In genomic region chr16:73149329-73149728, GRCh38 we compare ENCODE assay signal across 22 cellular contexts.
DNase-seq lines count a peak whose midpoint lies in the region; ATAC-seq, FAIRE-seq and TF ChIP-seq lines count a peak whose summit lies in the region.
"Had no signal": no experiment of that assay in that cellular context is flagged by ENCODE, and none has a peak within 500 bp of the region (broad histone marks: within the 10 kb centered on the region; RNA-seq: fewer than 3 reads in every experiment).

No MANE protein-coding gene starts in this region.

- no peaks in the 10 kb centered on the region for H3K4me1 ChIP-seq in pancreas
- H3K4me1 ChIP-seq: breast epithelium had no signal

- intact Hi-C loops in pancreas (cut with DNase I) = no loop called here

- no peaks in the 10 kb centered on the region for H3K9me3 ChIP-seq in pancreas
- H3K9me3 ChIP-seq: BE2C, breast epithelium had no signal

- H3K27ac ChIP-seq in pancreas = no peak overlapping the region
- H3K27ac ChIP-seq: breast epithelium had no signal

- 23 to 33% methylated on average over 7 of the region's 7 CpGs for whole genome bisulfite sequencing in pancreas, 2 donors

- no peak for FAIRE-seq in pancreas (lab: Jason Lieb, UNC)
- FAIRE-seq: H54 had no signal

- no peak overlapping the region for H3K4me3 ChIP-seq in pancreas
- H3K4me3 ChIP-seq: breast epithelium had no signal

- H3K36me3 ChIP-seq in pancreas = no peaks in the 10 kb centered on the region
- H3K36me3 ChIP-seq: BE2C, breast epithelium had no signal

- no peak for TF ChIP-seq CTCF in pancreas (IDR thresholded peaks at IDR 0.05)

- H3K27me3 ChIP-seq in pancreas = no peaks in the 10 kb centered on the region
- H3K27me3 ChIP-seq: BE2C, breast epithelium had no signal

- ATAC-seq in pancreas = peak in 3 of 4 donors; percentile 53 to 71 (median 65)
- ATAC-seq: activated CD4-positive, CD25-positive, alpha-beta regulatory T cell treated with anti-CD3 and anti-CD28 coated beads, Interleukin-2, amount 50 U/mL, for 24 hours; activated CD8-positive, alpha-beta T cell treated with anti-CD3 and anti-CD28 coated beads, Interleukin-2, amount 10 ng/mL, durations not matched to agents 7 days and 5 days; naive thymus-derived CD4-positive, alpha-beta T cell; PC-3 had no signal

- DNase-seq in NCI-H1105 treated with DMSO at 0.1 percent for 48 hours (lab: John Stamatoyannopoulos, UW) = peak; percentile 56
- no peak for DNase-seq in NCI-H1105 (lab: John Stamatoyannopoulos, UW)
- peak; percentile 34 for DNase-seq in NCI-H510A (lab: John Stamatoyannopoulos, UW)
- peak; percentile 60 for DNase-seq in dermis blood vessel endothelial cell
- DNase-seq in pancreas = no peak
- no peak for DNase-seq in kidney glomerular epithelial cell (lab: John Stamatoyannopoulos, UW)
- no peak for DNase-seq in NCI-H345 (lab: John Stamatoyannopoulos, UW)
- DNase-seq in medulla oblongata (ENCODE audit: extremely low spot score) = no peak
- DNase-seq: activated CD8-positive, alpha-beta T cell treated with anti-CD3 and anti-CD28 coated beads, Interleukin-2, amount 10 ng/mL, durations not matched to agents 7 days and 5 days; activated gamma-delta T cell treated with Interleukin-2 at 50 U/mL for 16 hours; BE2C; IMR-90; kidney; mesendoderm; naive thymus-derived CD4-positive, alpha-beta T cell; NCI-H187; NCI-H526; PC-3; right cardiac atrium had no signal

Comparison
In these comparisons a context has a peak if more than half of its experiments do, and no peak if none do; other contexts are left out.
1. DNase-seq: peak in NCI-H1105 treated with DMSO at 0.1 percent for 48 hours (single experiment), NCI-H510A (single experiment) and dermis blood vessel endothelial cell (single experiment); none in NCI-H1105 (single experiment), pancreas (0 of 6), kidney glomerular epithelial cell (single experiment), NCI-H345 (single experiment) and medulla oblongata (single experiment).